In genomic region chr2:201962766-201963555, GRCh38 we compare ENCODE assay signal across 17 cellular contexts.
A peak's percentile ranks its signal among the peaks of the same experiment; 100 is the strongest.
DNase-seq lines count a peak whose midpoint lies in the region; ATAC-seq and TF ChIP-seq lines count a peak whose summit lies in the region.
"Had no signal": no experiment of that assay in that cellular context is flagged by ENCODE, and none has a peak within 500 bp of the region (broad histone marks: within the 10 kb centered on the region; RNA-seq: fewer than 3 reads in every experiment).

No MANE protein-coding gene starts in this region.

- H3K4me3 ChIP-seq in BE2C (ENCODE audit: low read depth, low read length) (no peak overlapping the region), spleen (no peak overlapping the region), gastrocnemius medialis (no peak overlapping the region)
- H3K4me3 ChIP-seq: PC-9 had no signal

- in situ Hi-C loops in gastrocnemius medialis (cut with MboI; ENCODE audit: low sequenced_read_pairs in 4 of 4) = no loop called here

- H3K4me1 ChIP-seq in BE2C (peaks cover 13% of the 10 kb centered on the region), spleen (no peaks in the 10 kb centered on the region), gastrocnemius medialis (no peaks in the 10 kb centered on the region)

- H3K9me3 Mint-ChIP-seq in nephron progenitor cell = no peaks in the 10 kb centered on the region
- H3K9me3 Mint-ChIP-seq: CD8-positive, alpha-beta memory T cell had no signal

- ATAC-seq in gastrocnemius medialis = no peak

- peaks cover 9% of the 10 kb centered on the region for H3K27me3 Mint-ChIP-seq in nephron progenitor cell (ENCODE audit: low read depth, poor library complexity)
- H3K27me3 Mint-ChIP-seq: B cell had no signal

- TF ChIP-seq CTCF in BE2C (IDR thresholded peaks at IDR 0.05; ENCODE audit: low read depth, low read length) (no peak), nephron progenitor cell (IDR thresholded peaks at IDR 0.05) (no peak), spleen (IDR thresholded peaks at IDR 0.05 in 8 of 11, conservative IDR thresholded peaks at IDR 0.05 in 3 of 11) (no peak), gastrocnemius medialis (IDR thresholded peaks at IDR 0.05 in 4 of 5, conservative IDR thresholded peaks at IDR 0.05 in 1 of 5) (no peak)

- no peak overlapping the region for H3K4me3 Mint-ChIP-seq in nephron progenitor cell
- H3K4me3 Mint-ChIP-seq: B cell; CD8-positive, alpha-beta memory T cell had no signal

- peaks cover 72% of the 10 kb centered on the region for H3K4me1 Mint-ChIP-seq in nephron progenitor cell

- no peaks in the 10 kb centered on the region for H3K36me3 ChIP-seq in BE2C
- no peaks in the 10 kb centered on the region for H3K36me3 ChIP-seq in spleen
- H3K36me3 ChIP-seq in gastrocnemius medialis = no peaks in the 10 kb centered on the region

- peak overlapping the region; percentile 45 for H3K27ac Mint-ChIP-seq in nephron progenitor cell
- H3K27ac Mint-ChIP-seq: B cell had no signal

- no peak for TF ChIP-seq POLR2A in spleen (IDR thresholded peaks at IDR 0.05)
- no peak for TF ChIP-seq POLR2A in gastrocnemius medialis (IDR thresholded peaks at IDR 0.05)

- no peaks in the 10 kb centered on the region for H3K27me3 ChIP-seq in BE2C
- H3K27me3 ChIP-seq in spleen (replicated peaks in 1 of 7) = no peaks in the 10 kb centered on the region
- H3K27me3 ChIP-seq in gastrocnemius medialis = no peaks in the 10 kb centered on the region

- DNase-seq in BE2C (peak; percentile 71), COLO668 (lab: John Stamatoyannopoulos, UW; ENCODE audit: unreplicated experiment) (peak; percentile 12), NCI-H748 treated with DMSO at 0.1 percent for 48 hours (lab: John Stamatoyannopoulos, UW) (peak; percentile 23), nephron progenitor cell (no peak), AG20443 (ENCODE audit: low spot score) (no peak), spleen (no peak), gastrocnemius medialis (no peak)
- DNase-seq: ACHN; CD8-positive, alpha-beta memory T cell; KBM-7; NCI-H1048; NCI-H1694 treated with DMSO at 0.1 percent for 48 hours; NCI-H2171; NCI-H446; NCI-H774; PC-9 had no signal

- no peak overlapping the region for H3K27ac ChIP-seq in spleen
- H3K27ac ChIP-seq in gastrocnemius medialis = no peak overlapping the region
- H3K27ac ChIP-seq: PC-9 had no signal

- intact Hi-C loops in spleen (cut with DNase I; ENCODE audit: low total_unique reads) = no loop called here
- intact Hi-C loops in gastrocnemius medialis (cut with DNase I; ENCODE audit: low total_unique reads) = loop anchor here (10.0 kb wide), 1 partner anchor 132 kb away; no protein-coding TSS in a partner anchor

- H3K36me3 Mint-ChIP-seq in nephron progenitor cell (ENCODE audit: low read depth) = no peaks in the 10 kb centered on the region
- H3K36me3 Mint-ChIP-seq: CD8-positive, alpha-beta memory T cell had no signal

- H3K9me3 ChIP-seq in BE2C = no peaks in the 10 kb centered on the region
- no peaks in the 10 kb centered on the region for H3K9me3 ChIP-seq in spleen
- no peaks in the 10 kb centered on the region for H3K9me3 ChIP-seq in gastrocnemius medialis

- 80 to 88% (median 86%) methylated on average over 14 of the region's 14 CpGs for WGBS in spleen, 5 donors

Comparison
In these comparisons a context has a peak if more than half of its experiments do, and no peak if none do; other contexts are left out.
1. DNase-seq: peak in BE2C (single experiment), COLO668 (single experiment) and NCI-H748 treated with DMSO at 0.1 percent for 48 hours (single experiment); none in nephron progenitor cell (single experiment), AG20443 (single experiment), spleen (single experiment) and gastrocnemius medialis (0 of 2).